In the genomic region with DNA sequence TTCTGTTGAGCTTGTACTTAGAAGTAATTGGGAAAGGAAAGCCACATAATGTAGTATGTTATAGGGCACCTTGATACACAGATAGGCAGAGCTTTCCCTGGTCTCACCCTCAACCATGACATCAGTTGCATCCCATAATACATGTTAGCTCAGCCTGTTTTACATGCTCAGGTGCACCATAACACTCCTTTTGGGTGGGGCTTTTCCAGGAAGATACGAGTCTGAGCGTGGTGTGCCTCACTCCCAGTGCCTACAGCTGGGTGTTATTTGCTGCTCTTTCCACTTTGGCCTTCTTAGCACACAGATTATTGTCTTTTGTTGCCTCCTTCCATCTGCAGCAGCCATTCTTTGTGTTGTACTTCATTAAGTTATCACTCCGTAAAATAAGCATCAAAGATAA, we compare ENCODE assay signal across 18 cellular contexts. TPM values are rescaled to one million over a fixed set of nuclear protein-coding genes. Genes with fewer than 3 reads are reported as not detected.
DNase-seq lines count a peak whose midpoint lies in the region; ATAC-seq and TF ChIP-seq lines count a peak whose summit lies in the region.
"Had no signal": no experiment of that assay in that cellular context is flagged by ENCODE, and none has a peak within 500 bp of the region (broad histone marks: within the 10 kb centered on the region; RNA-seq: fewer than 3 reads in every experiment).

No MANE protein-coding gene starts in this region.

- no peak for ATAC-seq in GM23338
- ATAC-seq in activated naive CD8-positive, alpha-beta T cell treated with anti-CD3 and anti-CD28 coated beads, Interleukin-2, amount 50 U/mL, for 24 hours, result peak; percentile 40
- no peak for ATAC-seq in naive thymus-derived CD4-positive, alpha-beta T cell
- ATAC-seq in HG03025 (IDR thresholded peaks at IDR 0.05; ENCODE audit: low FRiP score, unreplicated experiment), result no peak

- no peak overlapping the region for H3K4me3 Mint-ChIP-seq in GM23338
- H3K4me3 Mint-ChIP-seq in activated naive CD8-positive, alpha-beta T cell treated with anti-CD3 and anti-CD28 coated beads, Interleukin-2, amount 50 U/mL, for 24 hours, result no peak overlapping the region
- H3K4me3 Mint-ChIP-seq in naive thymus-derived CD4-positive, alpha-beta T cell, result peak overlapping the region in 8 of 10 donors; percentile 10 to 97 (median 30)
- H3K4me3 Mint-ChIP-seq: activated CD4-positive, alpha-beta T cell treated with anti-CD3 and anti-CD28 coated beads, Interleukin-2, amount 10 ng/mL, durations not matched to agents 7 days and 5 days; nephron had no signal

- TF ChIP-seq CTCF in GM23338 (conservative IDR thresholded peaks at IDR 0.05; ENCODE audit: low read depth in 2 of 2) (no peak), left ventricle myocardium inferior (IDR thresholded peaks at IDR 0.05; ENCODE audit: borderline replicate concordance) (no peak)

- H3K4me2 ChIP-seq in BLaER1 (peak overlapping the region; percentile 27), GM23338 (no peak overlapping the region)

- peaks cover 89% of the 10 kb centered on the region for H4K20me1 ChIP-seq in BLaER1
- H4K20me1 ChIP-seq in GM23338 (replicated peaks; ENCODE audit: insufficient read depth), result peaks cover 44% of the 10 kb centered on the region

- peaks cover 15% of the 10 kb centered on the region; the same call in 1 of the 2 replicates for H3F3A ChIP-seq in GM23338 (replicated peaks; ENCODE audit: low read depth)

- no peak for DNase-seq in GM23338 (ENCODE audit: low spot score)
- DNase-seq in activated naive CD8-positive, alpha-beta T cell treated with anti-CD3 and anti-CD28 coated beads, Interleukin-2, amount 50 U/mL, for 24 hours, result no peak
- DNase-seq in naive thymus-derived CD4-positive, alpha-beta T cell, result no peak
- no peak for DNase-seq in left ventricle myocardium inferior
- no peak for DNase-seq in NCI-H1105 treated with DMSO at 0.1 percent for 48 hours (lab: John Stamatoyannopoulos, UW)
- no peak for DNase-seq in activated gamma-delta T cell treated with Interleukin-2 at 50 U/mL for 16 hours
- DNase-seq: activated CD4-positive, alpha-beta T cell treated with anti-CD3 and anti-CD28 coated beads, Interleukin-2, amount 10 ng/mL, durations not matched to agents 7 days and 5 days; lower lobe of right lung; NCI-H187 treated with DMSO at 0.1 percent for 48 hours; NCI-H524 treated with DMSO at 0.1 percent for 48 hours; stimulated activated CD4-positive, alpha-beta T cell treated with anti-CD3 and anti-CD28 coated beads, Interleukin-15, amount 100 ng/mL, for 24 hours had no signal

- H3K4me1 ChIP-seq in BLaER1, result peaks cover 44% of the 10 kb centered on the region
- H3K4me1 ChIP-seq in GM23338 (ENCODE audit: insufficient read depth), result peaks cover 64% of the 10 kb centered on the region
- peaks cover 55 to 56% of the 10 kb centered on the region in 2 donors for H3K4me1 ChIP-seq in naive thymus-derived CD4-positive, alpha-beta T cell (ENCODE audit: control insufficient read depth in 2 of 2, insufficient read depth in 2 of 2, low read length in 2 of 2)
- no peaks in the 10 kb centered on the region for H3K4me1 ChIP-seq in left ventricle myocardium inferior
- H3K4me1 ChIP-seq: ascending aorta had no signal

- H3K27ac Mint-ChIP-seq in GM23338, result 0 out of 2 replicates have a peak overlapping the region, but pooled peaks have one; percentile 1
- peak overlapping the region; percentile 40 for H3K27ac Mint-ChIP-seq in activated naive CD8-positive, alpha-beta T cell treated with anti-CD3 and anti-CD28 coated beads, Interleukin-2, amount 50 U/mL, for 24 hours
- H3K27ac Mint-ChIP-seq in naive thymus-derived CD4-positive, alpha-beta T cell, result peak overlapping the region in 8 of 9 donors; percentile 0 to 72 (median 57)
- H3K27ac Mint-ChIP-seq: nephron, progenitor cell of endocrine pancreas had no signal

- peaks cover 99% of the 10 kb centered on the region for H3K79me2 ChIP-seq in GM23338 (replicated peaks; ENCODE audit: insufficient read depth)

- H3K27me3 Mint-ChIP-seq in GM23338 (ENCODE audit: insufficient read depth, low read depth, poor library complexity), result peaks cover 6% of the 10 kb centered on the region
- no peaks in the 10 kb centered on the region for H3K27me3 Mint-ChIP-seq in activated naive CD8-positive, alpha-beta T cell treated with anti-CD3 and anti-CD28 coated beads, Interleukin-2, amount 50 U/mL, for 24 hours
- H3K27me3 Mint-ChIP-seq in naive thymus-derived CD4-positive, alpha-beta T cell, result no peaks in the 10 kb centered on the region
- H3K27me3 Mint-ChIP-seq: activated CD4-positive, alpha-beta T cell treated with anti-CD3 and anti-CD28 coated beads, Interleukin-2, amount 10 ng/mL, durations not matched to agents 7 days and 5 days had no signal

- H3K9me2 ChIP-seq in GM23338 (ENCODE audit: insufficient read depth), result no peaks in the 10 kb centered on the region

- CTCF ChIA-PET in naive thymus-derived CD4-positive, alpha-beta T cell (lab: Charles Lee), result interaction anchor here (0.6 kb wide), 1 partner anchor 21 kb away, joined by 6 read pairs; no protein-coding TSS in a partner anchor

- H3K27ac ChIP-seq in BLaER1 (no peak overlapping the region), GM23338 (ENCODE audit: low read depth) (peak overlapping the region; percentile 51; the same call in 1 of the 2 replicates), left ventricle myocardium inferior (replicated peaks) (no peak overlapping the region)
- no peak overlapping the region for H3K27ac ChIP-seq in naive thymus-derived CD4-positive, alpha-beta T cell (ENCODE audit: low read depth, low read length)
- H3K27ac ChIP-seq: lower lobe of right lung, SK-N-MC had no signal

- H3K4me3 ChIP-seq in BLaER1, result no peak overlapping the region
- no peak overlapping the region for H3K4me3 ChIP-seq in GM23338
- no peak overlapping the region for H3K4me3 ChIP-seq in naive thymus-derived CD4-positive, alpha-beta T cell (ENCODE audit: low read length)
- H3K4me3 ChIP-seq in left ventricle myocardium inferior, result no peak overlapping the region
- H3K4me3 ChIP-seq: ascending aorta, coronary artery, lower lobe of right lung, SK-N-MC had no signal

- H2AFZ ChIP-seq in GM23338, result no peak overlapping the region

- no peak overlapping the region for H3K9ac ChIP-seq in BLaER1

- POLR2A ChIA-PET in naive thymus-derived CD4-positive, alpha-beta T cell (lab: Charles Lee), result interaction anchor here (0.5 to 1.3 kb wide), 3 partner anchors 9 to 11 kb away, joined by 3 to 5 read pairs (median 4); no protein-coding TSS in a partner anchor

- no peaks in the 10 kb centered on the region for H3K9me3 Mint-ChIP-seq in GM23338
- H3K9me3 Mint-ChIP-seq in activated naive CD8-positive, alpha-beta T cell treated with anti-CD3 and anti-CD28 coated beads, Interleukin-2, amount 50 U/mL, for 24 hours, result no peaks in the 10 kb centered on the region
- H3K9me3 Mint-ChIP-seq in naive thymus-derived CD4-positive, alpha-beta T cell, result no peaks in the 10 kb centered on the region
- H3K9me3 Mint-ChIP-seq: activated CD4-positive, alpha-beta T cell treated with anti-CD3 and anti-CD28 coated beads, Interleukin-2, amount 10 ng/mL, durations not matched to agents 7 days and 5 days; nephron had no signal

- H3K4me1 Mint-ChIP-seq in GM23338, result peaks cover 40% of the 10 kb centered on the region
- peaks cover 78% of the 10 kb centered on the region for H3K4me1 Mint-ChIP-seq in activated naive CD8-positive, alpha-beta T cell treated with anti-CD3 and anti-CD28 coated beads, Interleukin-2, amount 50 U/mL, for 24 hours
- H3K4me1 Mint-ChIP-seq in naive thymus-derived CD4-positive, alpha-beta T cell, result peaks cover 72 to 95% (median 88%) of the 10 kb centered on the region in 7 donors

- intact Hi-C loops in naive thymus-derived CD4-positive, alpha-beta T cell (cut with micrococcal nuclease), result no loop called here
- intact Hi-C loops in left ventricle myocardium inferior (cut with micrococcal nuclease), result no loop called here

- no peaks in the 10 kb centered on the region; the same call in 2 of the 3 replicates for H3K36me3 Mint-ChIP-seq in GM23338 (ENCODE audit: low read depth)
- peaks cover 23% of the 10 kb centered on the region for H3K36me3 Mint-ChIP-seq in activated naive CD8-positive, alpha-beta T cell treated with anti-CD3 and anti-CD28 coated beads, Interleukin-2, amount 50 U/mL, for 24 hours (ENCODE audit: low read depth)
- H3K36me3 Mint-ChIP-seq in naive thymus-derived CD4-positive, alpha-beta T cell, result peaks cover 1 to 40% (median 24%) of the 10 kb centered on the region in 5 donors

- peaks cover 3% of the 10 kb centered on the region; the same call in 1 of the 2 replicates for H3K9me3 ChIP-seq in BLaER1
- H3K9me3 ChIP-seq in naive thymus-derived CD4-positive, alpha-beta T cell (ENCODE audit: control insufficient read depth in 2 of 3, low read length in 3 of 3), result no peaks in the 10 kb centered on the region
- H3K9me3 ChIP-seq in left ventricle myocardium inferior (replicated peaks), result no peaks in the 10 kb centered on the region
- H3K9me3 ChIP-seq: ascending aorta, lower lobe of right lung had no signal

- peaks cover 57% of the 10 kb centered on the region for H3K36me3 ChIP-seq in BLaER1
- H3K36me3 ChIP-seq in GM23338 (ENCODE audit: insufficient read depth), result no peaks in the 10 kb centered on the region
- H3K36me3 ChIP-seq in naive thymus-derived CD4-positive, alpha-beta T cell (ENCODE audit: control insufficient read depth in 2 of 3, insufficient read depth in 3 of 3, low read length in 3 of 3), result peaks cover 0 to 14% (median 8%) of the 10 kb centered on the region in 3 experiments
- H3K36me3 ChIP-seq in left ventricle myocardium inferior, result no peaks in the 10 kb centered on the region
- H3K36me3 ChIP-seq: ascending aorta, lower lobe of right lung had no signal

- H3K27me3 ChIP-seq in BLaER1 (no peaks in the 10 kb centered on the region), GM23338 (ENCODE audit: insufficient read depth) (no peaks in the 10 kb centered on the region), left ventricle myocardium inferior (ENCODE audit: low read depth) (no peaks in the 10 kb centered on the region)
- no peaks in the 10 kb centered on the region for H3K27me3 ChIP-seq in naive thymus-derived CD4-positive, alpha-beta T cell (ENCODE audit: control insufficient read depth in 2 of 2, insufficient read depth in 2 of 2, low read length in 2 of 2)
- H3K27me3 ChIP-seq: ascending aorta had no signal

TF ChIP-seq in GM23338, 12 proteins besides CTCF, POLR2A, EP300 and RAD21 (continues in another document):
- TF ChIP-seq, protein P1, sequence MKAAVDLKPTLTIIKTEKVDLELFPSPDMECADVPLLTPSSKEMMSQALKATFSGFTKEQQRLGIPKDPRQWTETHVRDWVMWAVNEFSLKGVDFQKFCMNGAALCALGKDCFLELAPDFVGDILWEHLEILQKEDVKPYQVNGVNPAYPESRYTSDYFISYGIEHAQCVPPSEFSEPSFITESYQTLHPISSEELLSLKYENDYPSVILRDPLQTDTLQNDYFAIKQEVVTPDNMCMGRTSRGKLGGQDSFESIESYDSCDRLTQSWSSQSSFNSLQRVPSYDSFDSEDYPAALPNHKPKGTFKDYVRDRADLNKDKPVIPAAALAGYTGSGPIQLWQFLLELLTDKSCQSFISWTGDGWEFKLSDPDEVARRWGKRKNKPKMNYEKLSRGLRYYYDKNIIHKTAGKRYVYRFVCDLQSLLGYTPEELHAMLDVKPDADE (IDR thresholded peaks at IDR 0.05), result no peak

RNA-seq across cellular contexts. Expression of gene TTC39C, which starts 11.9 kb away (rescaled TPM):
- 108 and 136 TPM in 2 replicates for total RNA-seq in GM23338 (2014; rRNA removed; shearing (Covaris generic))
- polyA plus RNA-seq in GM23338 (2016; fragmentation: Nextera tagmentation; extraction: Ambion mirVana), result 69.2 and 69.4 TPM in 2 replicates
- total RNA-seq in naive thymus-derived CD4-positive, alpha-beta T cell, result 10 to 100 TPM; 84.1 to 98.8 (median 91.4) TPM
- polyA plus RNA-seq in naive thymus-derived CD4-positive, alpha-beta T cell, result 10 to 100 TPM; 51.4 to 71.2 TPM
- 4.6 TPM for total RNA-seq in left ventricle myocardium inferior

Comparison
In these comparisons a context has a peak if more than half of its experiments do, and no peak if none do; other contexts are left out.
1. H3K27ac Mint-ChIP-seq: peak in every context shown above with its lines; median percentile 57 in naive thymus-derived CD4-positive, alpha-beta T cell; 40 in activated naive CD8-positive, alpha-beta T cell treated with anti-CD3 and anti-CD28 coated beads, Interleukin-2, amount 50 U/mL, for 24 hours; 1 in GM23338.
2. H3K4me3 Mint-ChIP-seq: peak in naive thymus-derived CD4-positive, alpha-beta T cell (8 of 10); none in GM23338 (single experiment) and activated naive CD8-positive, alpha-beta T cell treated with anti-CD3 and anti-CD28 coated beads, Interleukin-2, amount 50 U/mL, for 24 hours (single experiment).
3. RNA of gene TTC39C, which starts 11.9 kb away (total RNA-seq): 108 to 136 TPM in GM23338 and 84.1 to 98.8 TPM in naive thymus-derived CD4-positive, alpha-beta T cell; 4.6 TPM in left ventricle myocardium inferior (single experiment); every median in the first group is over 10 times any median in the second.